In the genomic region with DNA sequence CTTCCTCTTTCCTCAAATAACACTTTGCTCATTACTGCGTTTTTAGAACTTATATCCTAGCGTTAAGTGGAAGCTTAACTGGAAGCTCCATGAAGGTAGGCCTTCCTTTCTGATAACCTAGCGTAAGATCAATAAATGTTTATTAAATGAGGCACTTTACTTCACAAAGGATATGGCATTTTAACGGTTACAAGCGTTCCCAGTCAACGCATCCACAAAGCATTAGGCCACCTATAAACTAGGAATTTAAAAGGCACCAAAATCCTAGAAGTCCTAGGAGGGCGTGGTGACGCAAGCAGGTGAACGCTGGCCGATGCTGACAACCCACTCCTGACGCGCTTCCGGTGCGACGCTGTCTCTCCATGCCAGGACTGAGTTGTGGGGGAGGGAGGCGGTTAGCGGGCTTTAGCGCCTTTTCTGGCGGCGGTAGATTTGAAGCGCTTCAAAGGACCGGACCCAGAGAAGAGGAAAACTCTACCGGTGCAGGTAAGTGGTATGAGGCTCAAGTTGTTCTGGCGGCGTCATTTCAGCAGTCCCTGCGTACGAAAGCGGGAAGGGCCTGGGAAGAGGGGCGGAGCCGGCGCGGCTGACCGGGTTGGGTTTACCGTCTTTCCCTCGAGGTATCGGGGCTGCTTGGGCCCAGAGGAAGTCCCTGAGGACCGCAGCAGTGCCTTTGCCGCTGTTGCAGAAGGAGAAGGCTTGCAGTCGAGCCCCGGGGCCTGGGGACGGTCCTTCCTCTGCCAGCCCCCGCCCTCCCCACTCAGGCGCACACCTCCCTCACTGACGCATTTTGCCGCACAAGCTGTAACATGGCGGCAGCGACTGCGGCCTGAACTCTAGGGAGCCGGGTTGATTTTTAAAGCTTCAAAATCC, we compare ENCODE assay signal across 1 cellular context.
TF ChIP-seq lines count a peak whose summit lies in the region.

Gene PPIG (plus strand): TSS at position 347 of the 873 bp plus-strand sequence. CDS start 19,691 bp downstream, outside the sequence.

TF ChIP-seq in HepG2, 621 proteins besides CTCF, POLR2A, EP300 and RAD21 (continued from another document and continues in another):
- TF ChIP-seq, protein P1, sequence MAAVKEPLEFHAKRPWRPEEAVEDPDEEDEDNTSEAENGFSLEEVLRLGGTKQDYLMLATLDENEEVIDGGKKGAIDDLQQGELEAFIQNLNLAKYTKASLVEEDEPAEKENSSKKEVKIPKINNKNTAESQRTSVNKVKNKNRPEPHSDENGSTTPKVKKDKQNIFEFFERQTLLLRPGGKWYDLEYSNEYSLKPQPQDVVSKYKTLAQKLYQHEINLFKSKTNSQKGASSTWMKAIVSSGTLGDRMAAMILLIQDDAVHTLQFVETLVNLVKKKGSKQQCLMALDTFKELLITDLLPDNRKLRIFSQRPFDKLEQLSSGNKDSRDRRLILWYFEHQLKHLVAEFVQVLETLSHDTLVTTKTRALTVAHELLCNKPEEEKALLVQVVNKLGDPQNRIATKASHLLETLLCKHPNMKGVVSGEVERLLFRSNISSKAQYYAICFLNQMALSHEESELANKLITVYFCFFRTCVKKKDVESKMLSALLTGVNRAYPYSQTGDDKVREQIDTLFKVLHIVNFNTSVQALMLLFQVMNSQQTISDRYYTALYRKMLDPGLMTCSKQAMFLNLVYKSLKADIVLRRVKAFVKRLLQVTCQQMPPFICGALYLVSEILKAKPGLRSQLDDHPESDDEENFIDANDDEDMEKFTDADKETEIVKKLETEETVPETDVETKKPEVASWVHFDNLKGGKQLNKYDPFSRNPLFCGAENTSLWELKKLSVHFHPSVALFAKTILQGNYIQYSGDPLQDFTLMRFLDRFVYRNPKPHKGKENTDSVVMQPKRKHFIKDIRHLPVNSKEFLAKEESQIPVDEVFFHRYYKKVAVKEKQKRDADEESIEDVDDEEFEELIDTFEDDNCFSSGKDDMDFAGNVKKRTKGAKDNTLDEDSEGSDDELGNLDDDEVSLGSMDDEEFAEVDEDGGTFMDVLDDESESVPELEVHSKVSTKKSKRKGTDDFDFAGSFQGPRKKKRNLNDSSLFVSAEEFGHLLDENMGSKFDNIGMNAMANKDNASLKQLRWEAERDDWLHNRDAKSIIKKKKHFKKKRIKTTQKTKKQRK (IDR thresholded peaks at IDR 0.05; ENCODE audit: low read length): no peak
- TF ChIP-seq ZNF777 (CRISPR knock-in tag; IDR thresholded peaks at IDR 0.05): peak; percentile 70; the same call in 1 of the 2 replicates
- TF ChIP-seq ZNF180 (CRISPR knock-in tag; IDR thresholded peaks at IDR 0.05; ENCODE audit: borderline replicate concordance, low read depth): no peak
- TF ChIP-seq ZNF101 (CRISPR knock-in tag; IDR thresholded peaks at IDR 0.05; ENCODE audit: borderline replicate concordance, low read depth): no peak
- peak; percentile 57 for TF ChIP-seq ZFP37 (CRISPR knock-in tag; IDR thresholded peaks at IDR 0.05; ENCODE audit: borderline replicate concordance)
- TF ChIP-seq NFIB (CRISPR knock-in tag; IDR thresholded peaks at IDR 0.05; ENCODE audit: borderline replicate concordance): no peak
- TF ChIP-seq, protein P2, sequence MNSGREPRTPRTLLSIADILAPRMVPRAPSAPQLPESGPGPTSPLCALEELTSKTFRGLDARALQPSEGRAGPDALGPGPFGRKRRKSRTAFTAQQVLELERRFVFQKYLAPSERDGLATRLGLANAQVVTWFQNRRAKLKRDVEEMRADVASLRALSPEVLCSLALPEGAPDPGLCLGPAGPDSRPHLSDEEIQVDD (CRISPR knock-in tag; IDR thresholded peaks at IDR 0.05; ENCODE audit: borderline replicate concordance): 0 out of 2 replicates have a peak, but pooled peaks have one; percentile 82
- peak; percentile 81 for TF ChIP-seq ZNF746 (CRISPR knock-in tag; IDR thresholded peaks at IDR 0.05)
- 0 out of 2 replicates have a peak, but pooled peaks have one; percentile 31 for TF ChIP-seq ARID3A (IDR thresholded peaks at IDR 0.05; ENCODE audit: low read depth, low read length)
- TF ChIP-seq, protein P3, sequence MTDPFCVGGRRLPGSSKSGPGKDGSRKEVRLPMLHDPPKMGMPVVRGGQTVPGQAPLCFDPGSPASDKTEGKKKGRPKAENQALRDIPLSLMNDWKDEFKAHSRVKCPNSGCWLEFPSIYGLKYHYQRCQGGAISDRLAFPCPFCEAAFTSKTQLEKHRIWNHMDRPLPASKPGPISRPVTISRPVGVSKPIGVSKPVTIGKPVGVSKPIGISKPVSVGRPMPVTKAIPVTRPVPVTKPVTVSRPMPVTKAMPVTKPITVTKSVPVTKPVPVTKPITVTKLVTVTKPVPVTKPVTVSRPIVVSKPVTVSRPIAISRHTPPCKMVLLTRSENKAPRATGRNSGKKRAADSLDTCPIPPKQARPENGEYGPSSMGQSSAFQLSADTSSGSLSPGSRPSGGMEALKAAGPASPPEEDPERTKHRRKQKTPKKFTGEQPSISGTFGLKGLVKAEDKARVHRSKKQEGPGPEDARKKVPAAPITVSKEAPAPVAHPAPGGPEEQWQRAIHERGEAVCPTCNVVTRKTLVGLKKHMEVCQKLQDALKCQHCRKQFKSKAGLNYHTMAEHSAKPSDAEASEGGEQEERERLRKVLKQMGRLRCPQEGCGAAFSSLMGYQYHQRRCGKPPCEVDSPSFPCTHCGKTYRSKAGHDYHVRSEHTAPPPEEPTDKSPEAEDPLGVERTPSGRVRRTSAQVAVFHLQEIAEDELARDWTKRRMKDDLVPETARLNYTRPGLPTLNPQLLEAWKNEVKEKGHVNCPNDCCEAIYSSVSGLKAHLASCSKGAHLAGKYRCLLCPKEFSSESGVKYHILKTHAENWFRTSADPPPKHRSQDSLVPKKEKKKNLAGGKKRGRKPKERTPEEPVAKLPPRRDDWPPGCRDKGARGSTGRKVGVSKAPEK (CRISPR knock-in tag; IDR thresholded peaks at IDR 0.05; ENCODE audit: borderline replicate concordance): peak; percentile 50; the same call in 1 of the 2 replicates
- TF ChIP-seq, protein P4, sequence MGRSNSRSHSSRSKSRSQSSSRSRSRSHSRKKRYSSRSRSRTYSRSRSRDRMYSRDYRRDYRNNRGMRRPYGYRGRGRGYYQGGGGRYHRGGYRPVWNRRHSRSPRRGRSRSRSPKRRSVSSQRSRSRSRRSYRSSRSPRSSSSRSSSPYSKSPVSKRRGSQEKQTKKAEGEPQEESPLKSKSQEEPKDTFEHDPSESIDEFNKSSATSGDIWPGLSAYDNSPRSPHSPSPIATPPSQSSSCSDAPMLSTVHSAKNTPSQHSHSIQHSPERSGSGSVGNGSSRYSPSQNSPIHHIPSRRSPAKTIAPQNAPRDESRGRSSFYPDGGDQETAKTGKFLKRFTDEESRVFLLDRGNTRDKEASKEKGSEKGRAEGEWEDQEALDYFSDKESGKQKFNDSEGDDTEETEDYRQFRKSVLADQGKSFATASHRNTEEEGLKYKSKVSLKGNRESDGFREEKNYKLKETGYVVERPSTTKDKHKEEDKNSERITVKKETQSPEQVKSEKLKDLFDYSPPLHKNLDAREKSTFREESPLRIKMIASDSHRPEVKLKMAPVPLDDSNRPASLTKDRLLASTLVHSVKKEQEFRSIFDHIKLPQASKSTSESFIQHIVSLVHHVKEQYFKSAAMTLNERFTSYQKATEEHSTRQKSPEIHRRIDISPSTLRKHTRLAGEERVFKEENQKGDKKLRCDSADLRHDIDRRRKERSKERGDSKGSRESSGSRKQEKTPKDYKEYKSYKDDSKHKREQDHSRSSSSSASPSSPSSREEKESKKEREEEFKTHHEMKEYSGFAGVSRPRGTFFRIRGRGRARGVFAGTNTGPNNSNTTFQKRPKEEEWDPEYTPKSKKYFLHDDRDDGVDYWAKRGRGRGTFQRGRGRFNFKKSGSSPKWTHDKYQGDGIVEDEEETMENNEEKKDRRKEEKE (IDR thresholded peaks at IDR 0.05): no peak
- peak; percentile 59 for TF ChIP-seq MED1 (CRISPR knock-in tag; IDR thresholded peaks at IDR 0.05)
- TF ChIP-seq MEF2D (CRISPR knock-in tag; IDR thresholded peaks at IDR 0.05): peak; percentile 90
- no peak for TF ChIP-seq ZNF549 (CRISPR knock-in tag; IDR thresholded peaks at IDR 0.05)
- TF ChIP-seq IRF2 (CRISPR knock-in tag; IDR thresholded peaks at IDR 0.05): peak; percentile 96
- TF ChIP-seq, protein P5, sequence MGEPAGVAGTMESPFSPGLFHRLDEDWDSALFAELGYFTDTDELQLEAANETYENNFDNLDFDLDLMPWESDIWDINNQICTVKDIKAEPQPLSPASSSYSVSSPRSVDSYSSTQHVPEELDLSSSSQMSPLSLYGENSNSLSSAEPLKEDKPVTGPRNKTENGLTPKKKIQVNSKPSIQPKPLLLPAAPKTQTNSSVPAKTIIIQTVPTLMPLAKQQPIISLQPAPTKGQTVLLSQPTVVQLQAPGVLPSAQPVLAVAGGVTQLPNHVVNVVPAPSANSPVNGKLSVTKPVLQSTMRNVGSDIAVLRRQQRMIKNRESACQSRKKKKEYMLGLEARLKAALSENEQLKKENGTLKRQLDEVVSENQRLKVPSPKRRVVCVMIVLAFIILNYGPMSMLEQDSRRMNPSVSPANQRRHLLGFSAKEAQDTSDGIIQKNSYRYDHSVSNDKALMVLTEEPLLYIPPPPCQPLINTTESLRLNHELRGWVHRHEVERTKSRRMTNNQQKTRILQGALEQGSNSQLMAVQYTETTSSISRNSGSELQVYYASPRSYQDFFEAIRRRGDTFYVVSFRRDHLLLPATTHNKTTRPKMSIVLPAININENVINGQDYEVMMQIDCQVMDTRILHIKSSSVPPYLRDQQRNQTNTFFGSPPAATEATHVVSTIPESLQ (CRISPR knock-in tag; conservative IDR thresholded peaks at IDR 0.05): peak; percentile 78; the same call in 1 of the 2 replicates
- TF ChIP-seq, protein P6, sequence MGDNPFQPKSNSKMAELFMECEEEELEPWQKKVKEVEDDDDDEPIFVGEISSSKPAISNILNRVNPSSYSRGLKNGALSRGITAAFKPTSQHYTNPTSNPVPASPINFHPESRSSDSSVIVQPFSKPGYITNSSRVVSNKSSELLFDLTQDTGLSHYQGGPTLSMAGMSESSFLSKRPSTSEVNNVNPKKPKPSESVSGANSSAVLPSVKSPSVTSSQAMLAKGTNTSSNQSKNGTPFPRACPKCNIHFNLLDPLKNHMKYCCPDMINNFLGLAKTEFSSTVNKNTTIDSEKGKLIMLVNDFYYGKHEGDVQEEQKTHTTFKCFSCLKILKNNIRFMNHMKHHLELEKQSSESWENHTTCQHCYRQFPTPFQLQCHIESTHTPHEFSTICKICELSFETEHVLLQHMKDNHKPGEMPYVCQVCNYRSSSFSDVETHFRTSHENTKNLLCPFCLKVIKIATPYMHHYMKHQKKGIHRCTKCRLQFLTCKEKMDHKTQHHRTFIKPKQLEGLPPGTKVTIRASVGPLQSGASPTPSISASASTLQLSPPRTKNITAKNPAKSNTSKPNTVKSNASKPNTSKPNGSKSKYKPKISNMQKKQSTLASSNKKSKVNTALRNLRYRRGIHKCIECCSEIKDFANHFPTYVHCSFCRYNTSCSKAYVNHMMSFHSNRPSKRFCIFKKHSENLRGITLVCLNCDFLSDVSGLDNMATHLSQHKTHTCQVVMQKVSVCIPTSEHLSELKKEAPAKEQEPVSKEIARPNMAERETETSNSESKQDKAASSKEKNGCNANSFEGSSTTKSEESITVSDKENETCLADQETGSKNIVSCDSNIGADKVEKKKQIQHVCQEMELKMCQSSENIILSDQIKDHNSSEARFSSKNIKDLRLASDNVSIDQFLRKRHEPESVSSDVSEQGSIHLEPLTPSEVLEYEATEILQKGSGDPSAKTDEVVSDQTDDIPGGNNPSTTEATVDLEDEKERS (CRISPR knock-in tag; IDR thresholded peaks at IDR 0.05): peak; percentile 97
- TF ChIP-seq ZNF605 (CRISPR knock-in tag; IDR thresholded peaks at IDR 0.05): no peak; the same call in 1 of the 2 replicates
- peak; percentile 72; the same call in 1 of the 2 replicates for TF ChIP-seq SMAD9 (CRISPR knock-in tag; IDR thresholded peaks at IDR 0.05)
- TF ChIP-seq ARNT2 (CRISPR knock-in tag; IDR thresholded peaks at IDR 0.05; ENCODE audit: low read depth): peak; percentile 65
- no peak for TF ChIP-seq FOSL1 (CRISPR knock-in tag; IDR thresholded peaks at IDR 0.05; ENCODE audit: borderline replicate concordance)
- TF ChIP-seq ZNF292 (CRISPR knock-in tag; IDR thresholded peaks at IDR 0.05; ENCODE audit: borderline replicate concordance, low read depth): peak; percentile 65
- TF ChIP-seq ZIK1 (CRISPR knock-in tag; IDR thresholded peaks at IDR 0.05; ENCODE audit: borderline replicate concordance, low read depth): 0 out of 2 replicates have a peak, but pooled peaks have one; percentile 27
- TF ChIP-seq FOXP1 (IDR thresholded peaks at IDR 0.05): no peak
- TF ChIP-seq FOXP1 (CRISPR knock-in tag; IDR thresholded peaks at IDR 0.05): peak; percentile 30; the same call in 1 of the 2 replicates
- 0 out of 2 replicates have a peak, but pooled peaks have one; percentile 27 for TF ChIP-seq RFXANK (CRISPR knock-in tag; IDR thresholded peaks at IDR 0.05)
- TF ChIP-seq HDAC1 (CRISPR knock-in tag; IDR thresholded peaks at IDR 0.05): peak; percentile 95
- TF ChIP-seq, protein P7, sequence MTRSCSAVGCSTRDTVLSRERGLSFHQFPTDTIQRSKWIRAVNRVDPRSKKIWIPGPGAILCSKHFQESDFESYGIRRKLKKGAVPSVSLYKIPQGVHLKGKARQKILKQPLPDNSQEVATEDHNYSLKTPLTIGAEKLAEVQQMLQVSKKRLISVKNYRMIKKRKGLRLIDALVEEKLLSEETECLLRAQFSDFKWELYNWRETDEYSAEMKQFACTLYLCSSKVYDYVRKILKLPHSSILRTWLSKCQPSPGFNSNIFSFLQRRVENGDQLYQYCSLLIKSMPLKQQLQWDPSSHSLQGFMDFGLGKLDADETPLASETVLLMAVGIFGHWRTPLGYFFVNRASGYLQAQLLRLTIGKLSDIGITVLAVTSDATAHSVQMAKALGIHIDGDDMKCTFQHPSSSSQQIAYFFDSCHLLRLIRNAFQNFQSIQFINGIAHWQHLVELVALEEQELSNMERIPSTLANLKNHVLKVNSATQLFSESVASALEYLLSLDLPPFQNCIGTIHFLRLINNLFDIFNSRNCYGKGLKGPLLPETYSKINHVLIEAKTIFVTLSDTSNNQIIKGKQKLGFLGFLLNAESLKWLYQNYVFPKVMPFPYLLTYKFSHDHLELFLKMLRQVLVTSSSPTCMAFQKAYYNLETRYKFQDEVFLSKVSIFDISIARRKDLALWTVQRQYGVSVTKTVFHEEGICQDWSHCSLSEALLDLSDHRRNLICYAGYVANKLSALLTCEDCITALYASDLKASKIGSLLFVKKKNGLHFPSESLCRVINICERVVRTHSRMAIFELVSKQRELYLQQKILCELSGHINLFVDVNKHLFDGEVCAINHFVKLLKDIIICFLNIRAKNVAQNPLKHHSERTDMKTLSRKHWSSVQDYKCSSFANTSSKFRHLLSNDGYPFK (CRISPR knock-in tag; IDR thresholded peaks at IDR 0.05; ENCODE audit: borderline replicate concordance): peak; percentile 87; the same call in 1 of the 2 replicates
